In genomic region chr10:130190737-130191115, GRCh38 we compare ENCODE assay signal across 1 cellular context.
TF ChIP-seq lines count a peak whose summit lies in the region.

No MANE protein-coding gene starts in this region.

TF ChIP-seq in HEK293, 187 proteins besides CTCF, POLR2A, EP300 and RAD21 (continued from another document):
- TF ChIP-seq, protein P1, sequence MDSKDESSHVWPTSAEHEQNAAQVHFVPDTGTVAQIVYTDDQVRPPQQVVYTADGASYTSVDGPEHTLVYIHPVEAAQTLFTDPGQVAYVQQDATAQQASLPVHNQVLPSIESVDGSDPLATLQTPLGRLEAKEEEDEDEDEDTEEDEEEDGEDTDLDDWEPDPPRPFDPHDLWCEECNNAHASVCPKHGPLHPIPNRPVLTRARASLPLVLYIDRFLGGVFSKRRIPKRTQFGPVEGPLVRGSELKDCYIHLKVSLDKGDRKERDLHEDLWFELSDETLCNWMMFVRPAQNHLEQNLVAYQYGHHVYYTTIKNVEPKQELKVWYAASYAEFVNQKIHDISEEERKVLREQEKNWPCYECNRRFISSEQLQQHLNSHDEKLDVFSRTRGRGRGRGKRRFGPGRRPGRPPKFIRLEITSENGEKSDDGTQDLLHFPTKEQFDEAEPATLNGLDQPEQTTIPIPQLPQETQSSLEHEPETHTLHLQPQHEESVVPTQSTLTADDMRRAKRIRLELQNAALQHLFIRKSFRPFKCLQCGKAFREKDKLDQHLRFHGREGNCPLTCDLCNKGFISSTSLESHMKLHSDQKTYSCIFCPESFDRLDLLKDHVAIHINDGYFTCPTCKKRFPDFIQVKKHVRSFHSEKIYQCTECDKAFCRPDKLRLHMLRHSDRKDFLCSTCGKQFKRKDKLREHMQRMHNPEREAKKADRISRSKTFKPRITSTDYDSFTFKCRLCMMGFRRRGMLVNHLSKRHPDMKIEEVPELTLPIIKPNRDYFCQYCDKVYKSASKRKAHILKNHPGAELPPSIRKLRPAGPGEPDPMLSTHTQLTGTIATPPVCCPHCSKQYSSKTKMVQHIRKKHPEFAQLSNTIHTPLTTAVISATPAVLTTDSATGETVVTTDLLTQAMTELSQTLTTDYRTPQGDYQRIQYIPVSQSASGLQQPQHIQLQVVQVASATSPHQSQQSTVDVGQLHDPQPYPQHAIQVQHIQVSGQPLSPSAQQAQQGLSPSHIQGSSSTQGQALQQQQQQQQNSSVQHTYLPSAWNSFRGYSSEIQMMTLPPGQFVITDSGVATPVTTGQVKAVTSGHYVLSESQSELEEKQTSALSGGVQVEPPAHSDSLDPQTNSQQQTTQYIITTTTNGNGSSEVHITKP (tag by site-specific recombination; IDR thresholded peaks at IDR 0.05) = no peak
